Comparison of ENCODE assay signal across 6 cellular contexts in genomic region chr5:141681295-141681694, GRCh38. TPM values are rescaled to one million over a fixed set of nuclear protein-coding genes. Genes with fewer than 3 reads are reported as not detected.
DNase-seq lines count a peak whose midpoint lies in the region; ATAC-seq and TF ChIP-seq lines count a peak whose summit lies in the region.

No MANE protein-coding gene starts in this region.

- ATAC-seq in activated T-cell treated with anti-CD3 and anti-CD28 coated beads, Interleukin-2, amount 50 U/mL, for 4 hours = no peak
- ATAC-seq in gastroesophageal sphincter (no peak), thoracic aorta (ENCODE audit: insufficient number of reproducible peaks, low FRiP score, low read depth) (no peak), GM18858 (IDR thresholded peaks at IDR 0.05; ENCODE audit: unreplicated experiment) (no peak), GM19452 (IDR thresholded peaks at IDR 0.05; ENCODE audit: unreplicated experiment) (no peak)

- no peaks in the 10 kb centered on the region for H3K27me3 ChIP-seq in gastroesophageal sphincter
- no peaks in the 10 kb centered on the region for H3K27me3 ChIP-seq in thoracic aorta (replicated peaks; ENCODE audit: insufficient read depth)

- H3K4me3 ChIP-seq in gastroesophageal sphincter (peak overlapping the region; percentile 37 to 64), thoracic aorta (peak overlapping the region; percentile 68)

- no peaks in the 10 kb centered on the region for H3K9me3 ChIP-seq in gastroesophageal sphincter
- no peaks in the 10 kb centered on the region for H3K9me3 ChIP-seq in thoracic aorta

- H3K36me3 ChIP-seq in gastroesophageal sphincter (no peaks in the 10 kb centered on the region), thoracic aorta (no peaks in the 10 kb centered on the region)

- H3K4me1 ChIP-seq in gastroesophageal sphincter (peaks cover 0 to 28% (median 6%) of the 10 kb centered on the region in 3 donors), thoracic aorta (ENCODE audit: control insufficient read depth in 1 of 2, low read depth in 2 of 2) (peaks cover 4 to 31% of the 10 kb centered on the region in 2 donors)

- no peak for DNase-seq in activated T-cell treated with anti-CD3 and anti-CD28 coated beads, Interleukin-2, amount 50 U/mL, for 4 hours
- DNase-seq in activated T-cell treated with anti-CD3 and anti-CD28 coated beads for 4 hours (no peak), thoracic aorta (ENCODE audit: low spot score) (no peak)

- no peak for TF ChIP-seq EP300 in gastroesophageal sphincter (IDR thresholded peaks at IDR 0.05)

- peaks cover 20% of the 10 kb centered on the region for H3K4me1 Mint-ChIP-seq in activated T-cell treated with anti-CD3 and anti-CD28 coated beads, Interleukin-2, amount 50 U/mL, for 4 hours (ENCODE audit: low read depth)

- H3K4me3 Mint-ChIP-seq in activated T-cell treated with anti-CD3 and anti-CD28 coated beads, Interleukin-2, amount 50 U/mL, for 4 hours = peak overlapping the region; percentile 75

- no peak for TF ChIP-seq CTCF in gastroesophageal sphincter (IDR thresholded peaks at IDR 0.05)
- TF ChIP-seq CTCF in thoracic aorta (IDR thresholded peaks at IDR 0.05) = no peak

- no peak for TF ChIP-seq POLR2A in gastroesophageal sphincter (IDR thresholded peaks at IDR 0.05)

- 69 to 86% methylated on average over 1 of the region's 2 CpGs for WGBS in gastroesophageal sphincter (ENCODE audit: low coverage in 1 of 2), 2 donors

- no peaks in the 10 kb centered on the region for H3K36me3 Mint-ChIP-seq in activated T-cell treated with anti-CD3 and anti-CD28 coated beads, Interleukin-2, amount 50 U/mL, for 4 hours (ENCODE audit: insufficient read depth)

- no peaks in the 10 kb centered on the region for H3K9me3 Mint-ChIP-seq in activated T-cell treated with anti-CD3 and anti-CD28 coated beads, Interleukin-2, amount 50 U/mL, for 4 hours

- H3K27ac ChIP-seq in gastroesophageal sphincter (peak overlapping the region in 3 of 4 donors; percentile 76 to 80 (median 77)), thoracic aorta (peak overlapping the region; percentile 39 to 71)

- no peaks in the 10 kb centered on the region for H3K27me3 Mint-ChIP-seq in activated T-cell treated with anti-CD3 and anti-CD28 coated beads, Interleukin-2, amount 50 U/mL, for 4 hours (ENCODE audit: low read depth)

RNA-seq across cellular contexts. Expression of gene ARAP3, which starts 0.7 kb away (rescaled TPM):
- total RNA-seq in activated T-cell treated with anti-CD3 and anti-CD28 coated beads, Interleukin-2, amount 50 U/mL, for 4 hours = 1 to 10 TPM in 2 of 3 donors, under 1 TPM in 1; 0.56 to 2.0 (median 1.1) TPM
- total RNA-seq in gastroesophageal sphincter (1 to 10 TPM; 5.3 to 7.2 (median 6.2) TPM), thoracic aorta (10 to 100 TPM; 15.0 to 16.2 TPM)

RNA-seq across cellular contexts. Expression of gene FCHSD1, which starts 30.1 kb away (rescaled TPM):
- total RNA-seq in activated T-cell treated with anti-CD3 and anti-CD28 coated beads, Interleukin-2, amount 50 U/mL, for 4 hours = 10 to 100 TPM; 20.5 to 29.7 (median 22.1) TPM
- total RNA-seq in gastroesophageal sphincter (10 to 100 TPM in 3 of 4 donors, 1 to 10 TPM in 1; 8.2 to 14.8 (median 13.3) TPM), thoracic aorta (10 to 100 TPM; 42.6 to 47.0 TPM)

RNA-seq across cellular contexts. Expression of gene RELL2, which starts 44.5 kb away (rescaled TPM):
- 10 to 100 TPM; 25.8 to 30.4 (median 29.5) TPM for total RNA-seq in activated T-cell treated with anti-CD3 and anti-CD28 coated beads, Interleukin-2, amount 50 U/mL, for 4 hours
- 1 to 10 TPM; 2.3 to 5.4 (median 2.8) TPM for total RNA-seq in gastroesophageal sphincter
- 1 to 10 TPM; 1.6 to 3.2 TPM for total RNA-seq in thoracic aorta

RNA-seq across cellular contexts. Expression of gene HDAC3, which starts 44.6 kb away (rescaled TPM):
- total RNA-seq in activated T-cell treated with anti-CD3 and anti-CD28 coated beads, Interleukin-2, amount 50 U/mL, for 4 hours = 10 to 100 TPM; 66.1 to 73.8 (median 71.7) TPM
- total RNA-seq in gastroesophageal sphincter = 10 to 100 TPM; 35.4 to 77.8 (median 37.7) TPM
- 10 to 100 TPM; 53.5 to 56.2 TPM for total RNA-seq in thoracic aorta

Comparison
In these comparisons a context has a peak if more than half of its experiments do, and no peak if none do; other contexts are left out.
1. RNA of gene RELL2, which starts 44.5 kb away (total RNA-seq): 25.8 to 30.4 TPM in activated T-cell treated with anti-CD3 and anti-CD28 coated beads, Interleukin-2, amount 50 U/mL, for 4 hours; 1.6 to 3.2 TPM in thoracic aorta and 2.3 to 5.4 TPM in gastroesophageal sphincter; every median in the first group is over 4 times any median in the second.